In the genomic region with DNA sequence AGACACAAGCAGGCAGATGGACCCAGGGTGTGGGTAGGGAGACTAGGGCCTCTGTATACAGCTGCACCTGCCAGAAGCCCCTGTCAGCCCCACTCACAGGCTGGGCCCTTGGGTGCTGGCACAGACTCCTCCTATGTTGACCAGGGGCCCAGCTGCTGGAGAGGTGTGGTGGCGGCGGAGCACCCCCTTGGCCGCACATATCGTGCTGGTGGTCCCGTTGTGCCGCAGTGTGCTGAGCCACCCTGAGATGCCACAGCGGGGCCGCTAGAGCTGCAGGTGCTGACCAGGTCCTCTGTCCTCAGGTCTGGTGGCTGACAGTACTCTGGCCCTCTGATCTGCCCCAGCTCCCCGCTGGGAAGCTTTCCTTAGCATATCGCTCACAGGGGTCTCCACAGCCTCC, we compare ENCODE assay signal across 23 cellular contexts. TPM values are rescaled to one million over a fixed set of nuclear protein-coding genes. Genes with fewer than 3 reads are reported as not detected.
"Had no signal": no experiment of that assay in that cellular context is flagged by ENCODE, and none has a peak within 500 bp of the region (broad histone marks: within the 10 kb centered on the region; RNA-seq: fewer than 3 reads in every experiment).

No MANE protein-coding gene starts in this region.

- ATAC-seq: HepG2 had no signal

- DNase-seq: IMR-90, Kasumi-1, MM.1S, NCI-H1092 treated with DMSO at 0.1 percent for 48 hours, NCI-H1436, NCI-H187, NCI-H2029, NCI-H2081 treated with DMSO at 0.1 percent for 48 hours, NCI-H2171, NCI-H226, NCI-H446, NCI-H510A, NCI-H524 treated with DMSO at 0.1 percent for 48 hours, NCI-H69, NCI-H774, Right ventricle myocardium superior, RPMI8226, SIG-M5, SK-N-SH had no signal

- FAIRE-seq: HepG2, RCC 7860 had no signal

- H3K9ac ChIP-seq: KMS-11, SK-N-SH had no signal

- H3K27ac ChIP-seq: KMS-11 had no signal

- H3K4me2 ChIP-seq: KMS-11, SK-N-SH had no signal

- H3K9me3 ChIP-seq: SK-N-SH had no signal

RNA-seq across cellular contexts. Expression of a gene that starts 30.2 kb away (rescaled TPM):
- total RNA-seq: HepG2, IMR-90, M059J had no signal
- polyA plus RNA-seq: HepG2, IMR-90 had no signal
